ENCODE assay signal across 8 cellular contexts in genomic region chr17:68399638-68400403, GRCh38. TPM values are rescaled to one million over a fixed set of nuclear protein-coding genes. Genes with fewer than 3 reads are reported as not detected.
DNase-seq lines count a peak whose midpoint lies in the region; ATAC-seq and TF ChIP-seq lines count a peak whose summit lies in the region.

No MANE protein-coding gene starts in this region.

- no peak for TF ChIP-seq POLR2A in upper lobe of left lung (IDR thresholded peaks at IDR 0.05)
- no peak for TF ChIP-seq POLR2A in erythroblast (IDR thresholded peaks at IDR 0.05; ENCODE audit: low read length)
- no peak for TF ChIP-seq POLR2A in Peyer's patch (IDR thresholded peaks at IDR 0.05)

- H3K36me3 Mint-ChIP-seq in activated T-helper 17 cell treated with anti-CD3 and anti-CD28 coated beads, Interleukin-2, amount 50 U/mL, for 72 hours (ENCODE audit: low read depth), result peaks cover 5% of the 10 kb centered on the region

- WGBS in upper lobe of left lung, 2 donors, result 55 to 65% methylated on average over 19 of the region's 19 CpGs

- peak; percentile 89 for ATAC-seq in activated T-helper 17 cell treated with anti-CD3 and anti-CD28 coated beads, Interleukin-2, amount 50 U/mL, for 72 hours (replicated peaks)
- ATAC-seq in upper lobe of left lung (ENCODE audit: low FRiP score in 2 of 2), result peak; percentile 24 to 56
- ATAC-seq in GM19023 (IDR thresholded peaks at IDR 0.05; ENCODE audit: unreplicated experiment), result no peak

- H3K27ac ChIP-seq in upper lobe of left lung (no peak overlapping the region), Peyer's patch (no peak overlapping the region)

- H3K9me3 Mint-ChIP-seq in activated T-helper 17 cell treated with anti-CD3 and anti-CD28 coated beads, Interleukin-2, amount 50 U/mL, for 72 hours, result peaks cover under 1% of the 10 kb centered on the region

- TF ChIP-seq CTCF in upper lobe of left lung (IDR thresholded peaks at IDR 0.05) (no peak), Peyer's patch (IDR thresholded peaks at IDR 0.05) (no peak)

- peak overlapping the region; percentile 64 for H3K4me3 Mint-ChIP-seq in activated T-helper 17 cell treated with anti-CD3 and anti-CD28 coated beads, Interleukin-2, amount 50 U/mL, for 72 hours

- no peaks in the 10 kb centered on the region for H3K27me3 ChIP-seq in upper lobe of left lung
- no peaks in the 10 kb centered on the region for H3K27me3 ChIP-seq in Peyer's patch

- H3K27ac Mint-ChIP-seq in activated T-helper 17 cell treated with anti-CD3 and anti-CD28 coated beads, Interleukin-2, amount 50 U/mL, for 72 hours, result peak overlapping the region; percentile 47

- H3K36me3 ChIP-seq in upper lobe of left lung, result no peaks in the 10 kb centered on the region
- no peaks in the 10 kb centered on the region for H3K36me3 ChIP-seq in Peyer's patch

- H3K4me3 ChIP-seq in upper lobe of left lung (no peak overlapping the region), Peyer's patch (no peak overlapping the region)

- DNase-seq in activated T-cell treated with anti-CD3 and anti-CD28 coated beads for 48 hours (ENCODE audit: low read depth) (peak; percentile 31), activated T-cell treated with anti-CD3 and anti-CD28 coated beads for 4 hours (no peak), islet precursor cell (peak; percentile 66), upper lobe of left lung (no peak), erythroblast (lab: John Stamatoyannopoulos, UW) (no peak), Peyer's patch (no peak)

- peaks cover 6 to 17% (median 8%) of the 10 kb centered on the region in 4 donors for H3K4me1 ChIP-seq in upper lobe of left lung
- H3K4me1 ChIP-seq in Peyer's patch, result peaks cover 0 to 3% (median 0%) of the 10 kb centered on the region in 4 donors

- H3K4me1 Mint-ChIP-seq in activated T-helper 17 cell treated with anti-CD3 and anti-CD28 coated beads, Interleukin-2, amount 50 U/mL, for 72 hours, result peaks cover 26% of the 10 kb centered on the region

- peaks cover 0 to 4% (median 2%) of the 10 kb centered on the region in 4 donors for H3K9me3 ChIP-seq in upper lobe of left lung
- H3K9me3 ChIP-seq in Peyer's patch, result peaks cover 0 to 5% (median 2%) of the 10 kb centered on the region in 4 donors

- no peak for TF ChIP-seq EP300 in upper lobe of left lung (IDR thresholded peaks at IDR 0.05)

- no peaks in the 10 kb centered on the region for H3K27me3 Mint-ChIP-seq in activated T-helper 17 cell treated with anti-CD3 and anti-CD28 coated beads, Interleukin-2, amount 50 U/mL, for 72 hours

RNA-seq across cellular contexts. Expression of gene WIPI1, which starts 57.5 kb away (rescaled TPM):
- 10 to 100 TPM in 1 of 2 donors, 1 to 10 TPM in 1; 8.6 to 25.6 TPM for total RNA-seq in activated T-helper 17 cell treated with anti-CD3 and anti-CD28 coated beads, Interleukin-2, amount 50 U/mL, for 72 hours
- 100 to 1,000 TPM in 1 of 6 donors, 10 to 100 TPM in 5; 34.7 to 151 (median 44.4) TPM for total RNA-seq in upper lobe of left lung
- 10 to 100 TPM; 34.7 to 95.7 (median 44.4) TPM for total RNA-seq in Peyer's patch

Comparison
In these comparisons a context has a peak if more than half of its experiments do, and no peak if none do; other contexts are left out.
1. DNase-seq: peak in activated T-cell treated with anti-CD3 and anti-CD28 coated beads for 48 hours (single experiment) and islet precursor cell (single experiment); none in activated T-cell treated with anti-CD3 and anti-CD28 coated beads for 4 hours (single experiment), upper lobe of left lung (0 of 2), erythroblast (0 of 2) and Peyer's patch (0 of 3).